Comparison of ENCODE assay signal across 8 cellular contexts in the genomic region with DNA sequence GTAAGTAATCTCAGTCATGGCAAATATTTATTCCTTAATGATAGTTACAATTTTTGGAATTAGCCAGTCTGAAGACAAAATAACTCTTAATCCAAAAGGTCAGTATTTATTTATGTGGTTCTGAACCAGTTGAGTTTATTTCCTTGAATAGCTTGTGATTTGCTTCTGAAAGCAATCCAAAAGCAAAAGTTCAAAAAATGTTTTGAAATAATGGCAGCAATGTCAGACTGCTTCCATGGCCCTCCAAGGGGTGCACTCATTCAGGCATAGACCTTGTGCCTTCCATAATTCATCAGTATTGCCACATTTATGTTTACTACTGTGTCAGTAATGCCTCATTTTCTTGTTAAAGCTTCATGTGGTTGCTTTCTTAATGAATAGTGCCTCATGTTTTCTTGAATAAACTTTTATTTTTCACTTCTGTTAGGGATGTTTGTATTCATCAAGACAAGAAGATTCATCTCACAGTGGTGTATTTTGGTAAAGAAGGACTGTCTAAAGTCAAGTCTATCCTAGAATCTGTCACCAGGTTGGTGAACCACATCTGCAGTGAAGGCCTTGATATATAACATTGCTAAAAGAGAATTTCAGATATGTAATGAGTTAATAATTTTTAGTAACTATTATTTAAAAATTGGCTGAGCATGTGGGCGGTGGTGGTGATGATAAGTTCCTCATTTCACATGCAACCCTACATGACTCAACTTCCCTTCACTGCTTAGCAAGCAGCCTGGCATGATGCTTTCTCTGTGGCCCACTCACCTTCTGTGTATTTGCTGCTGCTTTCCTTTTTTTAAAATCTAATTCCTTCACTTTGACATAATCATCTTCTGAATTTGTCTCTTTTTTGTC. TPM values are rescaled to one million over a fixed set of nuclear protein-coding genes. Genes with fewer than 3 reads are reported as not detected.
DNase-seq lines count a peak whose midpoint lies in the region; ATAC-seq lines count a peak whose summit lies in the region.

No MANE protein-coding gene starts in this region.

- intact Hi-C loops in Right ventricle myocardium inferior (cut with DNase I), result no loop called here

- no peak overlapping the region for H3K4me3 Mint-ChIP-seq in T-helper 2 cell treated with Interferon-gamma antibody and Interleukin-4, amounts not matched to agents 5 μg/mL and 100 μg/mL, for 36 hours

- no peaks in the 10 kb centered on the region for H3K27me3 Mint-ChIP-seq in T-helper 2 cell treated with Interferon-gamma antibody and Interleukin-4, amounts not matched to agents 5 μg/mL and 100 μg/mL, for 36 hours (ENCODE audit: low read depth)

- ATAC-seq in HG03175 (IDR thresholded peaks at IDR 0.05; ENCODE audit: unreplicated experiment) (peak; percentile 62), Right ventricle myocardium inferior (no peak)

- peak overlapping the region; percentile 55 for H3K27ac Mint-ChIP-seq in T-helper 2 cell treated with Interferon-gamma antibody and Interleukin-4, amounts not matched to agents 5 μg/mL and 100 μg/mL, for 36 hours

- no peaks in the 10 kb centered on the region for H3K9me3 Mint-ChIP-seq in T-helper 2 cell treated with Interferon-gamma antibody and Interleukin-4, amounts not matched to agents 5 μg/mL and 100 μg/mL, for 36 hours

- DNase-seq in T-helper 2 cell treated with Interferon-gamma antibody and Interleukin-4, amounts not matched to agents 5 μg/mL and 100 μg/mL, for 36 hours (ENCODE audit: low spot score), result peak; percentile 26
- DNase-seq in T-helper 2 cell, result no peak
- peak; percentile 2 for DNase-seq in activated T-helper 9 cell treated with anti-CD3 and anti-CD28 coated beads, Interleukin-2, amount 50 U/mL, for 16 hours (ENCODE audit: low read depth)
- DNase-seq in non-pigmented ciliary epithelial cell (ENCODE audit: low read depth), result peak; percentile 74
- no peak for DNase-seq in retina
- DNase-seq in effector CD8-positive, alpha-beta T cell (lab: John Stamatoyannopoulos, UW), result no peak
- DNase-seq in Right ventricle myocardium inferior (ENCODE audit: missing footprints), result no peak

- H3K36me3 Mint-ChIP-seq in T-helper 2 cell treated with Interferon-gamma antibody and Interleukin-4, amounts not matched to agents 5 μg/mL and 100 μg/mL, for 36 hours (ENCODE audit: low read depth), result peaks cover 52% of the 10 kb centered on the region

- H3K4me1 Mint-ChIP-seq in T-helper 2 cell treated with Interferon-gamma antibody and Interleukin-4, amounts not matched to agents 5 μg/mL and 100 μg/mL, for 36 hours (ENCODE audit: low read depth), result peaks cover 33% of the 10 kb centered on the region

RNA-seq across cellular contexts. Expression of a gene that starts 22.0 kb away (rescaled TPM):
- 8.1 TPM for total RNA-seq in Right ventricle myocardium inferior

Comparison
In these comparisons a context has a peak if more than half of its experiments do, and no peak if none do; other contexts are left out.
1. DNase-seq: peak in T-helper 2 cell treated with Interferon-gamma antibody and Interleukin-4, amounts not matched to agents 5 μg/mL and 100 μg/mL, for 36 hours (single experiment), activated T-helper 9 cell treated with anti-CD3 and anti-CD28 coated beads, Interleukin-2, amount 50 U/mL, for 16 hours (single experiment) and non-pigmented ciliary epithelial cell (single experiment); none in T-helper 2 cell (0 of 5), retina (single experiment), effector CD8-positive, alpha-beta T cell (single experiment) and Right ventricle myocardium inferior (single experiment).